ENCODE assay signal across 1 cellular context in genomic region chr17:41930009-41930832, GRCh38.
TF ChIP-seq lines count a peak whose summit lies in the region.

Gene ODAD4 (plus strand): TSS chr17:41930617. CDS start chr17:41930724, 107 bp downstream.

TF ChIP-seq in HepG2, 621 proteins besides CTCF, POLR2A, EP300 and RAD21 (continued from another document and continues in another):
- TF ChIP-seq, protein P1, sequence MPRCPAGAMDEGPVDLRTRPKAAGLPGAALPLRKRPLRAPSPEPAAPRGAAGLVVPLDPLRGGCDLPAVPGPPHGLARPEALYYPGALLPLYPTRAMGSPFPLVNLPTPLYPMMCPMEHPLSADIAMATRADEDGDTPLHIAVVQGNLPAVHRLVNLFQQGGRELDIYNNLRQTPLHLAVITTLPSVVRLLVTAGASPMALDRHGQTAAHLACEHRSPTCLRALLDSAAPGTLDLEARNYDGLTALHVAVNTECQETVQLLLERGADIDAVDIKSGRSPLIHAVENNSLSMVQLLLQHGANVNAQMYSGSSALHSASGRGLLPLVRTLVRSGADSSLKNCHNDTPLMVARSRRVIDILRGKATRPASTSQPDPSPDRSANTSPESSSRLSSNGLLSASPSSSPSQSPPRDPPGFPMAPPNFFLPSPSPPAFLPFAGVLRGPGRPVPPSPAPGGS (CRISPR knock-in tag; IDR thresholded peaks at IDR 0.05): peak; percentile 90
- no peak for TF ChIP-seq LRRFIP1 (CRISPR knock-in tag; conservative IDR thresholded peaks at IDR 0.05)
- peak; percentile 76; the same call in 1 of the 2 replicates for TF ChIP-seq NKX3-1 (CRISPR knock-in tag; IDR thresholded peaks at IDR 0.05)
- TF ChIP-seq ZNF570 (CRISPR knock-in tag; IDR thresholded peaks at IDR 0.05; ENCODE audit: borderline replicate concordance): peak; percentile 77; the same call in 1 of the 2 replicates
- no peak for TF ChIP-seq TSC22D2 (CRISPR knock-in tag; IDR thresholded peaks at IDR 0.05; ENCODE audit: borderline replicate concordance)
- TF ChIP-seq PRMT3 (CRISPR knock-in tag; IDR thresholded peaks at IDR 0.05; ENCODE audit: borderline replicate concordance, low read depth): peak; percentile 93; the same call in 1 of the 2 replicates
- no peak; the same call in 1 of the 2 replicates for TF ChIP-seq ZNF619 (CRISPR knock-in tag; IDR thresholded peaks at IDR 0.05)
- TF ChIP-seq ZNF12 (CRISPR knock-in tag; IDR thresholded peaks at IDR 0.05): peak; percentile 72; the same call in 1 of the 2 replicates
- peak; percentile 97 for TF ChIP-seq ZNF3 (CRISPR knock-in tag; IDR thresholded peaks at IDR 0.05)
- peak; percentile 60; the same call in 1 of the 2 replicates for TF ChIP-seq DNMT3B (CRISPR knock-in tag; conservative IDR thresholded peaks at IDR 0.05)
- no peak for TF ChIP-seq ZNF30 (CRISPR knock-in tag; IDR thresholded peaks at IDR 0.05)
- no peak for TF ChIP-seq MBNL3 (CRISPR knock-in tag; conservative IDR thresholded peaks at IDR 0.05)
- TF ChIP-seq, protein P2, sequence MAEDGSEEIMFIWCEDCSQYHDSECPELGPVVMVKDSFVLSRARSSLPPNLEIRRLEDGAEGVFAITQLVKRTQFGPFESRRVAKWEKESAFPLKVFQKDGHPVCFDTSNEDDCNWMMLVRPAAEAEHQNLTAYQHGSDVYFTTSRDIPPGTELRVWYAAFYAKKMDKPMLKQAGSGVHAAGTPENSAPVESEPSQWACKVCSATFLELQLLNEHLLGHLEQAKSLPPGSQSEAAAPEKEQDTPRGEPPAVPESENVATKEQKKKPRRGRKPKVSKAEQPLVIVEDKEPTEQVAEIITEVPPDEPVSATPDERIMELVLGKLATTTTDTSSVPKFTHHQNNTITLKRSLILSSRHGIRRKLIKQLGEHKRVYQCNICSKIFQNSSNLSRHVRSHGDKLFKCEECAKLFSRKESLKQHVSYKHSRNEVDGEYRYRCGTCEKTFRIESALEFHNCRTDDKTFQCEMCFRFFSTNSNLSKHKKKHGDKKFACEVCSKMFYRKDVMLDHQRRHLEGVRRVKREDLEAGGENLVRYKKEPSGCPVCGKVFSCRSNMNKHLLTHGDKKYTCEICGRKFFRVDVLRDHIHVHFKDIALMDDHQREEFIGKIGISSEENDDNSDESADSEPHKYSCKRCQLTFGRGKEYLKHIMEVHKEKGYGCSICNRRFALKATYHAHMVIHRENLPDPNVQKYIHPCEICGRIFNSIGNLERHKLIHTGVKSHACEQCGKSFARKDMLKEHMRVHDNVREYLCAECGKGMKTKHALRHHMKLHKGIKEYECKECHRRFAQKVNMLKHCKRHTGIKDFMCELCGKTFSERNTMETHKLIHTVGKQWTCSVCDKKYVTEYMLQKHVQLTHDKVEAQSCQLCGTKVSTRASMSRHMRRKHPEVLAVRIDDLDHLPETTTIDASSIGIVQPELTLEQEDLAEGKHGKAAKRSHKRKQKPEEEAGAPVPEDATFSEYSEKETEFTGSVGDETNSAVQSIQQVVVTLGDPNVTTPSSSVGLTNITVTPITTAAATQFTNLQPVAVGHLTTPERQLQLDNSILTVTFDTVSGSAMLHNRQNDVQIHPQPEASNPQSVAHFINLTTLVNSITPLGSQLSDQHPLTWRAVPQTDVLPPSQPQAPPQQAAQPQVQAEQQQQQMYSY (CRISPR knock-in tag; IDR thresholded peaks at IDR 0.05): no peak
- no peak for TF ChIP-seq PRPF4 (IDR thresholded peaks at IDR 0.05; ENCODE audit: low read depth, low read length, poor library complexity, severe bottlenecking)
- TF ChIP-seq ZBTB1 (CRISPR knock-in tag; IDR thresholded peaks at IDR 0.05; ENCODE audit: borderline replicate concordance): peak; percentile 33; the same call in 1 of the 2 replicates
- peak; percentile 95 for TF ChIP-seq ZNF136 (CRISPR knock-in tag; IDR thresholded peaks at IDR 0.05; ENCODE audit: low read depth)
- 0 out of 2 replicates have a peak, but pooled peaks have one; percentile 67 for TF ChIP-seq ZNF546 (CRISPR knock-in tag; conservative IDR thresholded peaks at IDR 0.05)
- no peak for TF ChIP-seq ZNF672 (CRISPR knock-in tag; IDR thresholded peaks at IDR 0.05)
- TF ChIP-seq RBM39 (IDR thresholded peaks at IDR 0.05; ENCODE audit: low read depth, low read length, poor library complexity, severe bottlenecking): no peak
- no peak for TF ChIP-seq SRSF9 (IDR thresholded peaks at IDR 0.05; ENCODE audit: borderline replicate concordance, insufficient read depth, low read depth, low read length, poor library complexity, severe bottlenecking)
- peak; percentile 92 for TF ChIP-seq YEATS2 (CRISPR knock-in tag; IDR thresholded peaks at IDR 0.05; ENCODE audit: borderline replicate concordance)
- TF ChIP-seq MXI1 (IDR thresholded peaks at IDR 0.05; ENCODE audit: borderline replicate concordance, low read depth, low read length): peak; percentile 79; the same call in 1 of the 3 replicates
- TF ChIP-seq ZSCAN12 (CRISPR knock-in tag; IDR thresholded peaks at IDR 0.05): no peak
- TF ChIP-seq THAP8 (CRISPR knock-in tag; IDR thresholded peaks at IDR 0.05; ENCODE audit: borderline replicate concordance): no peak
- TF ChIP-seq ELF1 (CRISPR knock-in tag; IDR thresholded peaks at IDR 0.05): peak; percentile 97
- TF ChIP-seq DDIT3 (CRISPR knock-in tag; IDR thresholded peaks at IDR 0.05): no peak
- TF ChIP-seq, protein P3, sequence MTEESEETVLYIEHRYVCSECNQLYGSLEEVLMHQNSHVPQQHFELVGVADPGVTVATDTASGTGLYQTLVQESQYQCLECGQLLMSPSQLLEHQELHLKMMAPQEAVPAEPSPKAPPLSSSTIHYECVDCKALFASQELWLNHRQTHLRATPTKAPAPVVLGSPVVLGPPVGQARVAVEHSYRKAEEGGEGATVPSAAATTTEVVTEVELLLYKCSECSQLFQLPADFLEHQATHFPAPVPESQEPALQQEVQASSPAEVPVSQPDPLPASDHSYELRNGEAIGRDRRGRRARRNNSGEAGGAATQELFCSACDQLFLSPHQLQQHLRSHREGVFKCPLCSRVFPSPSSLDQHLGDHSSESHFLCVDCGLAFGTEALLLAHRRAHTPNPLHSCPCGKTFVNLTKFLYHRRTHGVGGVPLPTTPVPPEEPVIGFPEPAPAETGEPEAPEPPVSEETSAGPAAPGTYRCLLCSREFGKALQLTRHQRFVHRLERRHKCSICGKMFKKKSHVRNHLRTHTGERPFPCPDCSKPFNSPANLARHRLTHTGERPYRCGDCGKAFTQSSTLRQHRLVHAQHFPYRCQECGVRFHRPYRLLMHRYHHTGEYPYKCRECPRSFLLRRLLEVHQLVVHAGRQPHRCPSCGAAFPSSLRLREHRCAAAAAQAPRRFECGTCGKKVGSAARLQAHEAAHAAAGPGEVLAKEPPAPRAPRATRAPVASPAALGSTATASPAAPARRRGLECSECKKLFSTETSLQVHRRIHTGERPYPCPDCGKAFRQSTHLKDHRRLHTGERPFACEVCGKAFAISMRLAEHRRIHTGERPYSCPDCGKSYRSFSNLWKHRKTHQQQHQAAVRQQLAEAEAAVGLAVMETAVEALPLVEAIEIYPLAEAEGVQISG (CRISPR knock-in tag; IDR thresholded peaks at IDR 0.05): peak; percentile 91
- TF ChIP-seq, protein P4, sequence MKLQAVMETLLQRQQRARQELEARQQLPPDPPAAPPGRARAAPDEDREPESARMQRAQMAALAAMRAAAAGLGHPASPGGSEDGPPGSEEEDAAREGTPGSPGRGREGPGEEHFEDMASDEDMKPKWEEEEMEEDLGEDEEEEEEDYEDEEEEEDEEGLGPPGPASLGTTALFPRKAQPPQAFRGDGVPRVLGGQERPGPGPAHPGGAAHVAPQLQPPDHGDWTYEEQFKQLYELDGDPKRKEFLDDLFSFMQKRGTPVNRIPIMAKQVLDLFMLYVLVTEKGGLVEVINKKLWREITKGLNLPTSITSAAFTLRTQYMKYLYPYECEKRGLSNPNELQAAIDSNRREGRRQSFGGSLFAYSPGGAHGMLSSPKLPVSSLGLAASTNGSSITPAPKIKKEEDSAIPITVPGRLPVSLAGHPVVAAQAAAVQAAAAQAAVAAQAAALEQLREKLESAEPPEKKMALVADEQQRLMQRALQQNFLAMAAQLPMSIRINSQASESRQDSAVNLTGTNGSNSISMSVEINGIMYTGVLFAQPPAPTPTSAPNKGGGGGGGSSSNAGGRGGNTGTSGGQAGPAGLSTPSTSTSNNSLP (IDR thresholded peaks at IDR 0.05; ENCODE audit: low read depth, low read length): peak; percentile 52; the same call in 1 of the 2 replicates
- peak; percentile 71; the same call in 1 of the 2 replicates for TF ChIP-seq ZNF704 (CRISPR knock-in tag; IDR thresholded peaks at IDR 0.05; ENCODE audit: borderline replicate concordance)
- peak; percentile 68; the same call in 1 of the 2 replicates for TF ChIP-seq ZNF724P (CRISPR knock-in tag; IDR thresholded peaks at IDR 0.05; ENCODE audit: borderline replicate concordance)
- peak; percentile 66 for TF ChIP-seq ATF3 (CRISPR knock-in tag; IDR thresholded peaks at IDR 0.05)
- TF ChIP-seq, protein P5, sequence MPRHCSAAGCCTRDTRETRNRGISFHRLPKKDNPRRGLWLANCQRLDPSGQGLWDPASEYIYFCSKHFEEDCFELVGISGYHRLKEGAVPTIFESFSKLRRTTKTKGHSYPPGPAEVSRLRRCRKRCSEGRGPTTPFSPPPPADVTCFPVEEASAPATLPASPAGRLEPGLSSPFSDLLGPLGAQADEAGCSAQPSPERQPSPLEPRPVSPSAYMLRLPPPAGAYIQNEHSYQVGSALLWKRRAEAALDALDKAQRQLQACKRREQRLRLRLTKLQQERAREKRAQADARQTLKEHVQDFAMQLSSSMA (CRISPR knock-in tag; IDR thresholded peaks at IDR 0.05): 0 out of 2 replicates have a peak, but pooled peaks have one; percentile 61
- no peak for TF ChIP-seq REXO4 (CRISPR knock-in tag; IDR thresholded peaks at IDR 0.05; ENCODE audit: borderline replicate concordance)
- 0 out of 2 replicates have a peak, but pooled peaks have one; percentile 18 for TF ChIP-seq ZNF615 (CRISPR knock-in tag; IDR thresholded peaks at IDR 0.05; ENCODE audit: borderline replicate concordance)
- peak; percentile 91 for TF ChIP-seq SPEN (CRISPR knock-in tag; IDR thresholded peaks at IDR 0.05; ENCODE audit: low read depth)
- TF ChIP-seq FOXC1 (CRISPR knock-in tag; IDR thresholded peaks at IDR 0.05; ENCODE audit: borderline replicate concordance): peak; percentile 95
- no peak for TF ChIP-seq ZNF562 (CRISPR knock-in tag; IDR thresholded peaks at IDR 0.05; ENCODE audit: borderline replicate concordance)
- TF ChIP-seq ZNF18 (CRISPR knock-in tag; IDR thresholded peaks at IDR 0.05; ENCODE audit: insufficient replicate concordance): peak; percentile 90
- TF ChIP-seq ZBTB21 (CRISPR knock-in tag; IDR thresholded peaks at IDR 0.05): no peak
- peak; percentile 97 for TF ChIP-seq MEF2D (CRISPR knock-in tag; IDR thresholded peaks at IDR 0.05)
- TF ChIP-seq DR1 (CRISPR knock-in tag; IDR thresholded peaks at IDR 0.05): peak; percentile 73; the same call in 1 of the 2 replicates
- peak; percentile 90 for TF ChIP-seq HNF1B (CRISPR knock-in tag; IDR thresholded peaks at IDR 0.05)
